ENCODE assay signal across 15 cellular contexts in the genomic region with DNA sequence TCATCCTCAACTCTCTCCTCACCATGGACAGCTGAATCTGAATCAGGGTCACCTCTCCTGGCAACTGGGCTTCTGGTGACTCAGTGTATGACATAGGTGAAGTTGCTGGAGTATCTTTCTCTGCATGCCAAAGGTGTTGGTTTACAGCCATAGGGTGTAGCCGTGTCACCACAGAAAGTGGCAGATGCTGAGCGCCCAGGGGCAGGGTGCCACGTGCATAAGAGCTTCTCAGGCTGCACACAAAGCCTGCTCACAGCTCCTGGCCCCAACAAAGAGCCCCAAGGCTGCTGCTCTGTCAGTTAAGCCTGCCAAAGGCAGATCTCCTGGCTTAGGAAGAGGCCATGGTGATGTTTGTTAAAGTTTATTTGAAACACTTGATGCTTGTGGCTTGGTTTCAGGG.
"Had no signal": no experiment of that assay in that cellular context is flagged by ENCODE, and none has a peak within 500 bp of the region (broad histone marks: within the 10 kb centered on the region; RNA-seq: fewer than 3 reads in every experiment).

No MANE protein-coding gene starts in this region.

- H3K27ac Mint-ChIP-seq: activated CD4-positive, alpha-beta T cell treated with anti-CD3 and anti-CD28 coated beads, Interleukin-2, amount 10 ng/mL, durations not matched to agents 24 days and 14 days; activated naive CD4-positive, alpha-beta T cell treated with anti-CD3 and anti-CD28 coated beads for 36 hours; activated T-helper 17 cell treated with anti-CD3 and anti-CD28 coated beads, Interleukin-2, amount 50 U/mL, for 72 hours; nephron progenitor cell; stimulated activated naive CD8-positive, alpha-beta T cell treated with anti-CD3 and anti-CD28 coated beads, Interleukin-15, Interleukin-2, amounts not matched to agents 100 ng/mL and 50 ng/mL, for 24 hours; T-helper 17 cell; WTC11 had no signal

- DNase-seq: activated CD4-positive, alpha-beta T cell treated with anti-CD3 and anti-CD28 coated beads, Interleukin-2, amount 10 ng/mL, durations not matched to agents 24 days and 14 days; activated CD8-positive, alpha-beta memory T cell treated with anti-CD3 and anti-CD28 coated beads for 24 hours; activated naive CD4-positive, alpha-beta T cell treated with anti-CD3 and anti-CD28 coated beads for 36 hours; activated T-cell treated with anti-CD3 and anti-CD28 coated beads for 4 hours; central memory CD4-positive, alpha-beta T cell; cortex of kidney; effector CD8-positive, alpha-beta T cell; nephron progenitor cell; stimulated activated CD4-positive, alpha-beta T cell treated with anti-CD3 and anti-CD28 coated beads, Interleukin-4, amount 100 ng/mL, for 1 hour; stimulated activated CD8-positive, alpha-beta memory T cell treated with anti-CD3 and anti-CD28 coated beads, Interleukin-4, amount 100 ng/mL, for 48 hours; T-helper 17 cell had no signal

- ATAC-seq: activated T-helper 17 cell treated with anti-CD3 and anti-CD28 coated beads, Interleukin-2, amount 50 U/mL, for 72 hours; T-helper 17 cell; WTC11 had no signal

- H3K36me3 ChIP-seq: thoracic aorta had no signal

- H3K9me3 Mint-ChIP-seq: activated CD4-positive, alpha-beta T cell treated with anti-CD3 and anti-CD28 coated beads, Interleukin-2, amount 10 ng/mL, durations not matched to agents 24 days and 14 days; activated naive CD4-positive, alpha-beta T cell treated with anti-CD3 and anti-CD28 coated beads for 36 hours; WTC11 had no signal

- H3K4me3 ChIP-seq: thoracic aorta had no signal

- H3K36me3 Mint-ChIP-seq: WTC11 had no signal

- H3K9me3 ChIP-seq: thoracic aorta had no signal

- H3K27me3 Mint-ChIP-seq: activated CD4-positive, alpha-beta T cell treated with anti-CD3 and anti-CD28 coated beads, Interleukin-2, amount 10 ng/mL, durations not matched to agents 24 days and 14 days; stimulated activated naive CD8-positive, alpha-beta T cell treated with anti-CD3 and anti-CD28 coated beads, Interleukin-15, Interleukin-2, amounts not matched to agents 100 ng/mL and 50 ng/mL, for 24 hours; T-helper 17 cell had no signal

- H3K4me3 Mint-ChIP-seq: activated CD4-positive, alpha-beta T cell treated with anti-CD3 and anti-CD28 coated beads, Interleukin-2, amount 10 ng/mL, durations not matched to agents 24 days and 14 days; activated naive CD4-positive, alpha-beta T cell treated with anti-CD3 and anti-CD28 coated beads for 36 hours; activated T-helper 17 cell treated with anti-CD3 and anti-CD28 coated beads, Interleukin-2, amount 50 U/mL, for 72 hours; nephron progenitor cell; stimulated activated naive CD8-positive, alpha-beta T cell treated with anti-CD3 and anti-CD28 coated beads, Interleukin-15, Interleukin-2, amounts not matched to agents 100 ng/mL and 50 ng/mL, for 24 hours; T-helper 17 cell; WTC11 had no signal

- H3K4me1 Mint-ChIP-seq: activated CD4-positive, alpha-beta T cell treated with anti-CD3 and anti-CD28 coated beads, Interleukin-2, amount 10 ng/mL, durations not matched to agents 24 days and 14 days; activated T-helper 17 cell treated with anti-CD3 and anti-CD28 coated beads, Interleukin-2, amount 50 U/mL, for 72 hours; T-helper 17 cell; WTC11 had no signal

- H3K27ac ChIP-seq: thoracic aorta had no signal
